20 cellular contexts compared by ENCODE assay signal in the genomic region with DNA sequence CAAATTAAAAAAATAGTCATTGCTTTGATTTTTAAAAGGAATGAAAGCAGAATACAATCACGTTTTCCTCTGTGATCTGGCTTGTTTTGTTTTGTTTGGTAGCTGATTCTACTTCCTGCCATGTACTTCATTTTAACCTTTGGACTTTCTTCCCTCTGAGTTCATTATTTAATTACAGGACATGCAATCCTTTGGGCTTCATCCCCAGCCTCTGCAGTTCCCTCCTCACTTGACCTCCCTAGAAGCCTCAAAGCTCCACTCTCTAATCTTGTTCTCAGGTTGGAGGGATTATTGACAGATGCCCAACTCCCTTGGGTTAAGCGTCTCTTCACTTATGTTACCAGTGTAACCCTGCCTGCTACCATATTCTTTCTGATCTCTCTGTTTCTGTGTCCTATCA.
"Had no signal": no experiment of that assay in that cellular context is flagged by ENCODE, and none has a peak within 500 bp of the region (broad histone marks: within the 10 kb centered on the region; RNA-seq: fewer than 3 reads in every experiment).

No MANE protein-coding gene starts in this region.

- DNase-seq: activated CD4-positive, alpha-beta T cell treated with anti-CD3 and anti-CD28 coated beads, Interleukin-2, amount 10 ng/mL, durations not matched to agents 24 days and 14 days; activated CD8-positive, alpha-beta T cell treated with anti-CD3 and anti-CD28 coated beads for 36 hours; activated naive CD4-positive, alpha-beta T cell; activated naive CD8-positive, alpha-beta T cell treated with anti-CD3 and anti-CD28 coated beads for 36 hours; activated T-cell treated with anti-CD3 and anti-CD28 coated beads, Interleukin-2, amount 50 U/mL, for 1 hour; amygdala; dermis blood vessel endothelial cell; effector memory CD4-positive, alpha-beta T cell; esophagus squamous epithelium; hippocampal formation; left colon; occipital lobe; retina; stimulated activated CD4-positive, alpha-beta T cell treated with anti-CD3 and anti-CD28 coated beads, Interleukin-2, amount 100 ng/mL, for 24 hours; stimulated activated naive CD4-positive, alpha-beta T cell treated with Interleukin-2 at 50 U/mL for 16 hours; thyroid gland; uterus had no signal

- ATAC-seq: activated CD8-positive, alpha-beta T cell treated with anti-CD3 and anti-CD28 coated beads for 36 hours; activated T-helper 17 cell treated with anti-CD3 and anti-CD28 coated beads, Interleukin-2, amount 50 U/mL, for 72 hours; left colon had no signal

- H3K9me3 ChIP-seq: esophagus squamous epithelium, thyroid gland, uterus had no signal

- FAIRE-seq: endothelial cell of umbilical vein, islet of Langerhans had no signal

- H3K27ac ChIP-seq: uterus had no signal

- H3K4me3 ChIP-seq: esophagus squamous epithelium, thyroid gland, uterus had no signal

- H3K36me3 ChIP-seq: esophagus squamous epithelium, thyroid gland, uterus had no signal

- H3K27me3 ChIP-seq: esophagus squamous epithelium, thyroid gland, uterus had no signal

- H3K4me1 ChIP-seq: uterus had no signal
